Comparison of ENCODE assay signal across 8 cellular contexts in genomic region chr4:9690608-9691185, GRCh38.
DNase-seq lines count a peak whose midpoint lies in the region; ATAC-seq and TF ChIP-seq lines count a peak whose summit lies in the region.
"Not testable (repeated sequence)": the region's sequence is repeated elsewhere in the genome, so short reads cannot be mapped to it uniquely, and the experiment has no call there.

No MANE protein-coding gene starts in this region.

- peak overlapping the region; percentile 85 for H3K4me2 ChIP-seq in skeletal muscle satellite cell (ENCODE audit: low read length)

- H3K27me3 Mint-ChIP-seq in activated naive CD8-positive, alpha-beta T cell treated with anti-CD3 and anti-CD28 coated beads, Interleukin-2, amount 10 ng/mL, durations not matched to agents 7 days and 5 days: not testable (repeated sequence)
- H3K27me3 Mint-ChIP-seq in naive B cell: peaks cover 0 to 13% (median 1%) of the 10 kb centered on the region in 3 donors

- not testable (repeated sequence) for H3K36me3 Mint-ChIP-seq in activated naive CD8-positive, alpha-beta T cell treated with anti-CD3 and anti-CD28 coated beads, Interleukin-2, amount 10 ng/mL, durations not matched to agents 7 days and 5 days; naive B cell

- not testable (repeated sequence) for ATAC-seq in RWPE2 (ENCODE audit: low read depth); activated naive CD8-positive, alpha-beta T cell treated with anti-CD3 and anti-CD28 coated beads, Interleukin-2, amount 10 ng/mL, durations not matched to agents 7 days and 5 days (ENCODE audit: low read depth); naive B cell (ENCODE audit: low read depth in 2 of 2)

- H3K9me3 ChIP-seq in RWPE2 (ENCODE audit: severe bottlenecking); effector memory CD4-positive, alpha-beta T cell (ENCODE audit: control insufficient read depth, low read length); skeletal muscle satellite cell (replicated peaks; ENCODE audit: low read length); uterus: not testable (repeated sequence)

- intact Hi-C loops in uterus (cut with DNase I; ENCODE audit: low total_unique reads): not testable (repeated sequence)

- H3K4me1 ChIP-seq in RWPE2 (ENCODE audit: insufficient read depth, poor library complexity, severe bottlenecking); effector memory CD4-positive, alpha-beta T cell (ENCODE audit: control insufficient read depth, insufficient read depth, low read length, poor library complexity, severe bottlenecking); skeletal muscle satellite cell (ENCODE audit: control insufficient read depth, insufficient read depth, low read length); uterus: not testable (repeated sequence)

- H3K27ac ChIP-seq in RWPE2 (ENCODE audit: poor library complexity, severe bottlenecking): not testable (repeated sequence)
- H3K27ac ChIP-seq in effector memory CD4-positive, alpha-beta T cell (ENCODE audit: insufficient read depth, low read length, poor library complexity, severe bottlenecking): peak overlapping the region; percentile 67
- peak overlapping the region; percentile 77 to 86 for H3K27ac ChIP-seq in uterus

- peak overlapping the region; percentile 89 for H3K9ac ChIP-seq in skeletal muscle satellite cell (ENCODE audit: low read depth, low read length)

- TF ChIP-seq POLR2A in uterus (IDR thresholded peaks at IDR 0.05): not testable (repeated sequence)

- H3K9me3 Mint-ChIP-seq in activated naive CD8-positive, alpha-beta T cell treated with anti-CD3 and anti-CD28 coated beads, Interleukin-2, amount 10 ng/mL, durations not matched to agents 7 days and 5 days; naive B cell: not testable (repeated sequence)

- peak overlapping the region; percentile 45 for H3K4me3 ChIP-seq in H7 (ENCODE audit: insufficient read depth, low read depth, low read length)
- peak overlapping the region; percentile 38 for H3K4me3 ChIP-seq in RWPE2 (ENCODE audit: severe bottlenecking)
- peak overlapping the region; percentile 68 for H3K4me3 ChIP-seq in effector memory CD4-positive, alpha-beta T cell (ENCODE audit: insufficient read depth, low read depth, low read length, poor library complexity, severe bottlenecking)
- H3K4me3 ChIP-seq in iPS-11a (ENCODE audit: low read depth, low read length): peak overlapping the region; percentile 36
- H3K4me3 ChIP-seq in skeletal muscle satellite cell (ENCODE audit: low read length): peak overlapping the region; percentile 80
- H3K4me3 ChIP-seq in uterus: peak overlapping the region; percentile 45 to 52

- H3K36me3 ChIP-seq in H7 (replicated peaks; ENCODE audit: control insufficient read depth, insufficient read depth, low read length); RWPE2 (ENCODE audit: low read depth); effector memory CD4-positive, alpha-beta T cell (ENCODE audit: control insufficient read depth, insufficient read depth, low read length); skeletal muscle satellite cell (ENCODE audit: insufficient read depth, low read length); uterus: not testable (repeated sequence)

- not testable (repeated sequence) for H3K27ac Mint-ChIP-seq in activated naive CD8-positive, alpha-beta T cell treated with anti-CD3 and anti-CD28 coated beads, Interleukin-2, amount 10 ng/mL, durations not matched to agents 7 days and 5 days
- peak overlapping the region in 2 of 6 donors; percentile 29 to 82 for H3K27ac Mint-ChIP-seq in naive B cell

- POLR2A ChIA-PET in activated naive CD8-positive, alpha-beta T cell treated with anti-CD3 and anti-CD28 coated beads, Interleukin-2, amount 10 ng/mL, durations not matched to agents 7 days and 5 days (lab: Charles Lee): interaction anchor here (0.9 to 1.1 kb wide), 2 partner anchors 313 to 426 kb away, joined by 5 read pairs; partner anchors contain the start of gene WDR1

- peak overlapping the region; percentile 82 for H3K4me3 Mint-ChIP-seq in activated naive CD8-positive, alpha-beta T cell treated with anti-CD3 and anti-CD28 coated beads, Interleukin-2, amount 10 ng/mL, durations not matched to agents 7 days and 5 days
- peak overlapping the region; percentile 80 to 94 (median 84) for H3K4me3 Mint-ChIP-seq in naive B cell

- H3K4me1 Mint-ChIP-seq in activated naive CD8-positive, alpha-beta T cell treated with anti-CD3 and anti-CD28 coated beads, Interleukin-2, amount 10 ng/mL, durations not matched to agents 7 days and 5 days: peaks cover 12% of the 10 kb centered on the region
- peaks cover 10 to 12% (median 12%) of the 10 kb centered on the region in 3 donors for H3K4me1 Mint-ChIP-seq in naive B cell

- not testable (repeated sequence) for TF ChIP-seq CTCF in RWPE2 (IDR thresholded peaks at IDR 0.05; ENCODE audit: poor library complexity, severe bottlenecking); uterus (IDR thresholded peaks at IDR 0.05)

- DNase-seq in H7 (peak; percentile 14), uterus (peak in 1 of 2 donors; percentile 19)
- not testable (repeated sequence) for DNase-seq in RWPE2 (ENCODE audit: low spot score); activated naive CD8-positive, alpha-beta T cell treated with anti-CD3 and anti-CD28 coated beads, Interleukin-2, amount 10 ng/mL, durations not matched to agents 7 days and 5 days; effector memory CD4-positive, alpha-beta T cell; naive B cell

- H3K27me3 ChIP-seq in H7 (ENCODE audit: control insufficient read depth, insufficient read depth, low read length); RWPE2 (ENCODE audit: insufficient read depth, poor library complexity, severe bottlenecking); effector memory CD4-positive, alpha-beta T cell (replicated peaks; ENCODE audit: control insufficient read depth, insufficient read depth, low read length, poor library complexity, severe bottlenecking); skeletal muscle satellite cell (ENCODE audit: control insufficient read depth, insufficient read depth, low read length); uterus: not testable (repeated sequence)
